22 cellular contexts compared by ENCODE assay signal in genomic region chr3:126339466-126339865, GRCh38. TPM values are rescaled to one million over a fixed set of nuclear protein-coding genes. Genes with fewer than 3 reads are reported as not detected.
DNase-seq lines count a peak whose midpoint lies in the region; ATAC-seq and TF ChIP-seq lines count a peak whose summit lies in the region.
"Had no signal": no experiment of that assay in that cellular context is flagged by ENCODE, and none has a peak within 500 bp of the region (broad histone marks: within the 10 kb centered on the region; RNA-seq: fewer than 3 reads in every experiment).

No MANE protein-coding gene starts in this region.

- H3K4me2 ChIP-seq in osteoblast (ENCODE audit: insufficient read depth, low read length) (no peak overlapping the region), hepatocyte (no peak overlapping the region)

- peaks cover 7% of the 10 kb centered on the region for H3K4me1 ChIP-seq in right cardiac atrium (ENCODE audit: control insufficient read depth, insufficient read depth, low read length)
- peaks cover 18 to 44% (median 32%) of the 10 kb centered on the region in 4 donors for H3K4me1 ChIP-seq in liver (ENCODE audit: control insufficient read depth in 4 of 4, insufficient read depth in 4 of 4, low read length in 3 of 4)
- H3K4me1 ChIP-seq in osteoblast (ENCODE audit: insufficient read depth, low read length) = peaks cover 8% of the 10 kb centered on the region
- H3K4me1 ChIP-seq in aorta (ENCODE audit: control insufficient read depth in 1 of 2, insufficient read depth in 2 of 2, low read length in 2 of 2) = no peaks in the 10 kb centered on the region
- peaks cover 2% of the 10 kb centered on the region for H3K4me1 ChIP-seq in hepatocyte (ENCODE audit: insufficient read depth)

- intact Hi-C loops in right cardiac atrium (cut with DNase I) (no loop called here), cardiac septum (cut with DNase I) (no loop called here), aorta (cut with DNase I) (no loop called here)

- peak overlapping the region; percentile 9 for H3K27ac ChIP-seq in right cardiac atrium (ENCODE audit: low read length)
- peak overlapping the region; percentile 6 to 97 for H3K27ac ChIP-seq in liver (ENCODE audit: low read depth in 1 of 2, low read length in 2 of 2)
- H3K27ac ChIP-seq in osteoblast (ENCODE audit: low read depth, low read length) = no peak overlapping the region
- H3K27ac ChIP-seq in aorta (ENCODE audit: low read depth in 1 of 2, low read length in 2 of 2) = peak overlapping the region in 1 of 2 donors; percentile 10
- no peak overlapping the region for H3K27ac ChIP-seq in hepatocyte

- H3K9me3 ChIP-seq in right cardiac atrium (ENCODE audit: control insufficient read depth, low read length) (no peaks in the 10 kb centered on the region), liver (ENCODE audit: control insufficient read depth in 4 of 4, low read length in 3 of 4) (no peaks in the 10 kb centered on the region), osteoblast (ENCODE audit: low read depth, low read length) (no peaks in the 10 kb centered on the region), aorta (ENCODE audit: control insufficient read depth, low read length) (peaks cover 3% of the 10 kb centered on the region), hepatocyte (ENCODE audit: low read depth) (no peaks in the 10 kb centered on the region)

- H3K79me2 ChIP-seq in osteoblast (ENCODE audit: insufficient read depth, low read length) = no peaks in the 10 kb centered on the region
- no peaks in the 10 kb centered on the region for H3K79me2 ChIP-seq in hepatocyte

- H4K20me1 ChIP-seq in osteoblast (ENCODE audit: insufficient read depth, low read length) = no peaks in the 10 kb centered on the region
- no peaks in the 10 kb centered on the region for H4K20me1 ChIP-seq in hepatocyte (ENCODE audit: insufficient read depth, poor library complexity, severe bottlenecking)

- H3K27me3 ChIP-seq in right cardiac atrium (ENCODE audit: control insufficient read depth, insufficient read depth) (no peaks in the 10 kb centered on the region), liver (ENCODE audit: control insufficient read depth in 4 of 4, insufficient read depth in 4 of 4, low read length in 3 of 4) (no peaks in the 10 kb centered on the region), osteoblast (ENCODE audit: insufficient read depth, low read length) (peaks cover 17% of the 10 kb centered on the region), aorta (ENCODE audit: control insufficient read depth in 1 of 2, insufficient read depth in 2 of 2, low read length in 1 of 2) (no peaks in the 10 kb centered on the region), hepatocyte (no peaks in the 10 kb centered on the region)

- TF ChIP-seq CTCF in liver (IDR thresholded peaks at IDR 0.05; ENCODE audit: low read depth, low read length, missing input control) = no peak
- no peak for TF ChIP-seq CTCF in osteoblast (IDR thresholded peaks at IDR 0.05; ENCODE audit: extremely low read depth, low read depth, low read length)
- TF ChIP-seq CTCF in hepatocyte (IDR thresholded peaks at IDR 0.05; ENCODE audit: poor library complexity) = no peak

- WGBS in right cardiac atrium = 84% methylated on average over 4 of the region's 4 CpGs
- WGBS in liver = 85% methylated on average over 4 of the region's 4 CpGs
- 64 to 75% methylated on average over 4 of the region's 4 CpGs for WGBS in aorta, 2 donors
- 86% methylated on average over 4 of the region's 4 CpGs for WGBS in hepatocyte (ENCODE audit: low lambda C conversion rate, missing lambda C conversion rate)

- H3K9ac ChIP-seq in liver (ENCODE audit: low read depth in 1 of 2, low read length in 2 of 2) = no peak overlapping the region

- H2AFZ ChIP-seq in osteoblast (ENCODE audit: low read length) (no peak overlapping the region), hepatocyte (no peak overlapping the region)

- ATAC-seq in right cardiac atrium = no peak
- ATAC-seq in aorta (ENCODE audit: low FRiP score) = no peak
- no peak for ATAC-seq in GM19023 (IDR thresholded peaks at IDR 0.05; ENCODE audit: unreplicated experiment)

- no peak overlapping the region for H3K4me3 ChIP-seq in right cardiac atrium (ENCODE audit: low read length)
- no peak overlapping the region for H3K4me3 ChIP-seq in liver (ENCODE audit: low read depth in 1 of 3, low read length in 3 of 3)
- no peak overlapping the region for H3K4me3 ChIP-seq in osteoblast (ENCODE audit: insufficient read depth, low read length)
- no peak overlapping the region for H3K4me3 ChIP-seq in aorta (ENCODE audit: low read length in 2 of 2)
- no peak overlapping the region for H3K4me3 ChIP-seq in hepatocyte

- H3K9me2 ChIP-seq in hepatocyte (replicated peaks; ENCODE audit: insufficient read depth) = no peaks in the 10 kb centered on the region

- peaks cover 0 to 6% (median under 1%) of the 10 kb centered on the region in 4 donors for H3K36me3 ChIP-seq in liver (ENCODE audit: control insufficient read depth in 4 of 4, insufficient read depth in 3 of 4, low read depth in 1 of 4, low read length in 3 of 4)
- H3K36me3 ChIP-seq in osteoblast (ENCODE audit: insufficient read depth, low read length) = no peaks in the 10 kb centered on the region
- H3K36me3 ChIP-seq in aorta (ENCODE audit: control insufficient read depth in 1 of 2, insufficient read depth in 2 of 2, low read length in 1 of 2) = peaks cover 0 to 4% of the 10 kb centered on the region in 2 donors
- H3K36me3 ChIP-seq in hepatocyte (replicated peaks; ENCODE audit: insufficient read depth, low read depth) = no peaks in the 10 kb centered on the region

- DNase-seq in right cardiac atrium (no peak), cardiac septum (ENCODE audit: low spot score) (no peak), osteoblast (ENCODE audit: insufficient read length, low spot score, missing footprints) (peak; percentile 44), aorta (peak; percentile 10 to 11), iPS-NIHi7 (ENCODE audit: extremely low spot score) (no peak), hepatocyte (ENCODE audit: low spot score) (no peak)
- DNase-seq: ACHN, AML-193, DMS153, HFFc6, Kasumi-1, NCI-H1105 treated with DMSO at 0.1 percent for 48 hours, NCI-H1694 treated with DMSO at 0.1 percent for 48 hours, NCI-H2107, NCI-H2227 treated with DMSO at 0.1 percent for 48 hours, NCI-H524 had no signal

- TF ChIP-seq RAD21 in liver (IDR thresholded peaks at IDR 0.05) = no peak

TF ChIP-seq in liver, 16 proteins besides CTCF, POLR2A, EP300 and RAD21:
- no peak for TF ChIP-seq NR2F2 (IDR thresholded peaks at IDR 0.05)
- TF ChIP-seq GABPA (IDR thresholded peaks at IDR 0.05 in 1 of 2, conservative IDR thresholded peaks at IDR 0.05 in 1 of 2) = no peak
- TF ChIP-seq TAF1 (conservative IDR thresholded peaks at IDR 0.05) = no peak
- no peak for TF ChIP-seq YY1 (IDR thresholded peaks at IDR 0.05)
- TF ChIP-seq FOXA2 (IDR thresholded peaks at IDR 0.05) = no peak

RNA-seq across cellular contexts. Expression of gene KLF15, which starts 17.7 kb away (rescaled TPM):
- total RNA-seq in right cardiac atrium (10 to 100 TPM; 24.0 to 38.4 (median 31.1) TPM), cardiac septum (11.5 TPM), liver (100 to 1,000 TPM in 1 of 2 donors, 10 to 100 TPM in 1; 21.4 to 103 TPM), osteoblast (4.3 and 4.4 TPM in 2 replicates), aorta (10 to 100 TPM in 1 of 2 donors, 1 to 10 TPM in 1; 8.5 to 39.9 TPM), hepatocyte (16.7 and 19.9 TPM in 2 replicates)
- polyA plus RNA-seq in right cardiac atrium (36.2 TPM), liver (10 to 100 TPM; 27.6 to 71.0 TPM), aorta (10 to 100 TPM; 23.7 to 43.9 TPM), hepatocyte (1.8 TPM in 2 replicates)
- polyA plus RNA-seq: CD14-positive monocyte, IgD-negative memory B cell had no signal

RNA-seq across cellular contexts. Expression of gene CFAP100, which starts 55.2 kb away (rescaled TPM):
- total RNA-seq in right cardiac atrium = not detected
- not detected for polyA plus RNA-seq in right cardiac atrium
- total RNA-seq in cardiac septum = not detected
- total RNA-seq in liver = not detected
- polyA plus RNA-seq in liver = not detected
- total RNA-seq in osteoblast = not detected in 2 replicates
- total RNA-seq in aorta = not detected
- polyA plus RNA-seq in aorta = not detected
- not detected in 2 replicates for total RNA-seq in hepatocyte
- polyA plus RNA-seq in hepatocyte = not detected in 2 replicates
- total RNA-seq: H1, HFFc6, Right ventricle myocardium inferior had no signal
- polyA plus RNA-seq: CD14-positive monocyte, IgD-negative memory B cell had no signal

Comparison
In these comparisons a context has a peak if more than half of its experiments do, and no peak if none do; other contexts are left out.
1. DNase-seq: peak in osteoblast (single experiment) and aorta (2 of 2); none in right cardiac atrium (0 of 3), cardiac septum (single experiment), iPS-NIHi7 (single experiment) and hepatocyte (single experiment).
2. H3K27ac ChIP-seq: peak in right cardiac atrium (single experiment) and liver (2 of 2); none in osteoblast (single experiment) and hepatocyte (single experiment).